In the genomic region with DNA sequence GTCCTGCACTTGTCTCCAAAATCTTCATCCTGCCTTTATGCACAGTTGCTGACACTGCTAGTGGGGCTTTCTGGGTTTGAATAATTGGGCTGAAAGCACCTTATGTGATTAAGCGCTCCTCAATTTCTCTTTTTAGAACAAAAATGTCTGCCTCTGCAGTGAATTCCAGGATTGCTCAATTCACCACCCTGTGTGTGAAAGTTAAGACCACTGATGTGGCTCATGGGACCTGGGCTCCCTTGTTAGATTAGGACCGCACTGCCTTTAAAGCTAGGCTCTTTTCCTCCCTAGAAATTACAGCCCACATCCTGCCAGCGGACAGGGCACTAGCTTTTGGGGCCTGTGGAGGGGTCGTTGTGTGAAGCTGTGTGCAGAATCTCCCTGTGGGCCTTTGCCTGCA, we compare ENCODE assay signal across 23 cellular contexts.
"Had no signal": no experiment of that assay in that cellular context is flagged by ENCODE, and none has a peak within 500 bp of the region (broad histone marks: within the 10 kb centered on the region; RNA-seq: fewer than 3 reads in every experiment).

No MANE protein-coding gene starts in this region.

- H3K27ac ChIP-seq: Peyer's patch, RWPE1 had no signal

- H3K4me3 ChIP-seq: K562, Peyer's patch had no signal

- H3K9me3 Mint-ChIP-seq: activated naive CD4-positive, alpha-beta T cell treated with anti-CD3 and anti-CD28 coated beads, Interleukin-2, amount 50 U/mL, for 72 hours; activated T-cell treated with anti-CD3 and anti-CD28 coated beads, Interleukin-2, amount 50 U/mL, for 24 hours; activated T-helper 1 cell treated with anti-CD3 and anti-CD28 coated beads, Interleukin-12 subunit alpha, Interleukin-12 subunit beta, Interleukin-2, Interleukin-4 antibody, amounts not matched to agents 30 ng/mL and 10 ng/mL and 1 ng/mL, durations not matched to agents 14 hours and 24 hours and 36 hours; T-helper 1 cell treated with Interleukin-12 subunit alpha and Interleukin-12 subunit beta and Interleukin-4 antibody, amounts not matched to agents 30 μg/mL and 1 μg/mL, for 36 hours; WTC11 had no signal

- H3K4me3 Mint-ChIP-seq: activated CD8-positive, alpha-beta T cell treated with anti-CD3 and anti-CD28 coated beads, Interleukin-2, amount 10 ng/mL, durations not matched to agents 7 days and 5 days; activated T-cell treated with anti-CD3 and anti-CD28 coated beads, Interleukin-2, amount 50 U/mL, for 24 hours; activated T-helper 1 cell treated with anti-CD3 and anti-CD28 coated beads, Interleukin-12 subunit alpha, Interleukin-12 subunit beta, Interleukin-2, Interleukin-4 antibody, amounts not matched to agents 30 ng/mL and 10 ng/mL and 1 ng/mL, durations not matched to agents 14 hours and 24 hours and 36 hours; T-helper 1 cell treated with Interleukin-12 subunit alpha and Interleukin-12 subunit beta and Interleukin-4 antibody, amounts not matched to agents 30 μg/mL and 1 μg/mL, for 36 hours; WTC11 had no signal

- H3K9me3 ChIP-seq: Peyer's patch had no signal

- H3K36me3 Mint-ChIP-seq: activated naive CD4-positive, alpha-beta T cell treated with anti-CD3 and anti-CD28 coated beads, Interleukin-2, amount 50 U/mL, for 72 hours; WTC11 had no signal

- DNase-seq: activated CD4-positive, alpha-beta T cell treated with anti-CD3 and anti-CD28 coated beads for 48 hours; activated CD4-positive, alpha-beta T cell treated with anti-CD3 and anti-CD28 coated beads, Interleukin-2, amount 50 U/mL, for 4 hours; activated CD4-positive, CD25-positive, alpha-beta regulatory T cell treated with anti-CD3 and anti-CD28 coated beads, Interleukin-2, amount 50 U/mL, for 72 hours; activated CD8-positive, alpha-beta T cell treated with anti-CD3 and anti-CD28 coated beads, Interleukin-2, amount 10 ng/mL, durations not matched to agents 7 days and 5 days; activated effector memory CD4-positive, alpha-beta T cell treated with Interleukin-2 at 50 U/mL for 16 hours; activated naive CD4-positive, alpha-beta T cell treated with Interleukin-2 at 50 U/mL for 16 hours; activated T-cell treated with anti-CD3 and anti-CD28 coated beads, Interleukin-2, amount 50 U/mL, for 24 hours; amygdala; cerebellar nuclear complex; Kasumi-1; NCI-H1092; NCI-H1930; NCI-H2107; NCI-H510A; NCI-H526 treated with DMSO at 0.1 percent for 48 hours; Peyer's patch; Right ventricle myocardium superior had no signal

- H3K27ac Mint-ChIP-seq: activated CD8-positive, alpha-beta T cell treated with anti-CD3 and anti-CD28 coated beads, Interleukin-2, amount 10 ng/mL, durations not matched to agents 7 days and 5 days; activated naive CD4-positive, alpha-beta T cell treated with anti-CD3 and anti-CD28 coated beads, Interleukin-2, amount 50 U/mL, for 72 hours; activated T-cell treated with anti-CD3 and anti-CD28 coated beads, Interleukin-2, amount 50 U/mL, for 24 hours; activated T-helper 1 cell treated with anti-CD3 and anti-CD28 coated beads, Interleukin-12 subunit alpha, Interleukin-12 subunit beta, Interleukin-2, Interleukin-4 antibody, amounts not matched to agents 30 ng/mL and 10 ng/mL and 1 ng/mL, durations not matched to agents 14 hours and 24 hours and 36 hours; T-helper 1 cell treated with Interleukin-12 subunit alpha and Interleukin-12 subunit beta and Interleukin-4 antibody, amounts not matched to agents 30 μg/mL and 1 μg/mL, for 36 hours; WTC11 had no signal

- ATAC-seq: activated CD8-positive, alpha-beta T cell treated with anti-CD3 and anti-CD28 coated beads, Interleukin-2, amount 10 ng/mL, durations not matched to agents 7 days and 5 days; activated naive CD4-positive, alpha-beta T cell treated with anti-CD3 and anti-CD28 coated beads, Interleukin-2, amount 50 U/mL, for 72 hours; K562; WTC11 had no signal

- H3K27me3 ChIP-seq: Peyer's patch had no signal
